In genomic region chr15:90101969-90102890, GRCh38 we compare ENCODE assay signal across 8 cellular contexts. TPM values are rescaled to one million over a fixed set of nuclear protein-coding genes. Genes with fewer than 3 reads are reported as not detected.
A peak's percentile ranks its signal among the peaks of the same experiment; 100 is the strongest.
DNase-seq lines count a peak whose midpoint lies in the region; ATAC-seq and TF ChIP-seq lines count a peak whose summit lies in the region.

Gene IDH2 (minus strand): TSS chr15:90102468. CDS start chr15:90102390, 78 bp downstream.

- H3K27ac Mint-ChIP-seq in activated CD4-positive, alpha-beta T cell treated with anti-CD3 and anti-CD28 coated beads, Interleukin-2, amount 10 ng/mL, durations not matched to agents 7 days and 5 days: peak within 1 kb of the TSS; percentile 96

- peaks cover 34% of the 10 kb centered on the region for H3K36me3 Mint-ChIP-seq in activated CD4-positive, alpha-beta T cell treated with anti-CD3 and anti-CD28 coated beads, Interleukin-2, amount 10 ng/mL, durations not matched to agents 7 days and 5 days (ENCODE audit: low read depth)

- TF ChIP-seq CTCF in left lung (IDR thresholded peaks at IDR 0.05): no peak

- DNase-seq in Ammon's horn (ENCODE audit: low spot score) (peak; percentile 88), NCI-H524 (lab: John Stamatoyannopoulos, UW) (peak; percentile 85 to 89), dermis blood vessel endothelial cell (peak; percentile 87), left lung (peak; percentile 86 to 97)
- peak; percentile 74 for DNase-seq in activated CD4-positive, alpha-beta T cell treated with anti-CD3 and anti-CD28 coated beads, Interleukin-2, amount 10 ng/mL, durations not matched to agents 7 days and 5 days
- peak; percentile 54 for DNase-seq in stimulated activated CD4-positive, alpha-beta T cell treated with anti-CD3 and anti-CD28 coated beads, Interleukin-2, amount 100 ng/mL, for 4 hours (ENCODE audit: low read depth)

- H3K9me3 Mint-ChIP-seq in activated CD4-positive, alpha-beta T cell treated with anti-CD3 and anti-CD28 coated beads, Interleukin-2, amount 10 ng/mL, durations not matched to agents 7 days and 5 days: no peaks in the 10 kb centered on the region

- POLR2A ChIA-PET in activated CD4-positive, alpha-beta T cell treated with anti-CD3 and anti-CD28 coated beads, Interleukin-2, amount 10 ng/mL, durations not matched to agents 7 days and 5 days (lab: Charles Lee): no interaction called here

- H3K4me1 Mint-ChIP-seq in activated CD4-positive, alpha-beta T cell treated with anti-CD3 and anti-CD28 coated beads, Interleukin-2, amount 10 ng/mL, durations not matched to agents 7 days and 5 days: peaks cover 54% of the 10 kb centered on the region

- H3K27me3 Mint-ChIP-seq in activated CD4-positive, alpha-beta T cell treated with anti-CD3 and anti-CD28 coated beads, Interleukin-2, amount 10 ng/mL, durations not matched to agents 7 days and 5 days: peaks cover 3% of the 10 kb centered on the region

- H3K4me3 Mint-ChIP-seq in activated CD4-positive, alpha-beta T cell treated with anti-CD3 and anti-CD28 coated beads, Interleukin-2, amount 10 ng/mL, durations not matched to agents 7 days and 5 days: peak within 1 kb of the TSS; percentile 75

- CTCF ChIA-PET in activated CD4-positive, alpha-beta T cell treated with anti-CD3 and anti-CD28 coated beads, Interleukin-2, amount 10 ng/mL, durations not matched to agents 7 days and 5 days (lab: Charles Lee): interaction anchor here (0.6 to 4.1 kb wide), 11 partner anchors 11 to 830 kb away, joined by 3 to 21 read pairs (median 3); partner anchors contain the start of gene HDDC3

- H3K27ac ChIP-seq in left lung: peak within 1 kb of the TSS; percentile 93 to 95

- peak within 1 kb of the TSS; percentile 84 to 92 for H3K4me3 ChIP-seq in left lung

- no peaks in the 10 kb centered on the region for H3K36me3 ChIP-seq in left lung

- peaks cover 27 to 51% of the 10 kb centered on the region in 2 donors for H3K4me1 ChIP-seq in left lung

- H3K9me3 ChIP-seq in left lung: no peaks in the 10 kb centered on the region

- no peaks in the 10 kb centered on the region for H3K27me3 ChIP-seq in left lung

- intact Hi-C loops in left lung (cut with DNase I): no loop called here

- peak; percentile 69 for ATAC-seq in GM18907 (IDR thresholded peaks at IDR 0.05; ENCODE audit: unreplicated experiment)
- peak; percentile 67 for ATAC-seq in HG03135 (IDR thresholded peaks at IDR 0.05; ENCODE audit: unreplicated experiment)
- ATAC-seq in left lung: peak; percentile 94

RNA-seq across cellular contexts. Expression of gene IDH2, which starts in this region (rescaled TPM):
- total RNA-seq in activated CD4-positive, alpha-beta T cell treated with anti-CD3 and anti-CD28 coated beads, Interleukin-2, amount 10 ng/mL, durations not matched to agents 7 days and 5 days: 100 to 1,000 TPM; 332 to 349 TPM
- total RNA-seq in dermis blood vessel endothelial cell: 77.3 and 127 TPM in 2 replicates
- total RNA-seq in left lung: 10 to 100 TPM; 92.7 to 95.3 TPM

Comparison
In these comparisons a context has a peak if more than half of its experiments do, and no peak if none do; other contexts are left out.
1. Peak in every context shown above with its lines: DNase-seq, ATAC-seq, H3K4me3 ChIP-seq and H3K27ac ChIP-seq.